Comparison of ENCODE assay signal across 8 cellular contexts in the genomic region with DNA sequence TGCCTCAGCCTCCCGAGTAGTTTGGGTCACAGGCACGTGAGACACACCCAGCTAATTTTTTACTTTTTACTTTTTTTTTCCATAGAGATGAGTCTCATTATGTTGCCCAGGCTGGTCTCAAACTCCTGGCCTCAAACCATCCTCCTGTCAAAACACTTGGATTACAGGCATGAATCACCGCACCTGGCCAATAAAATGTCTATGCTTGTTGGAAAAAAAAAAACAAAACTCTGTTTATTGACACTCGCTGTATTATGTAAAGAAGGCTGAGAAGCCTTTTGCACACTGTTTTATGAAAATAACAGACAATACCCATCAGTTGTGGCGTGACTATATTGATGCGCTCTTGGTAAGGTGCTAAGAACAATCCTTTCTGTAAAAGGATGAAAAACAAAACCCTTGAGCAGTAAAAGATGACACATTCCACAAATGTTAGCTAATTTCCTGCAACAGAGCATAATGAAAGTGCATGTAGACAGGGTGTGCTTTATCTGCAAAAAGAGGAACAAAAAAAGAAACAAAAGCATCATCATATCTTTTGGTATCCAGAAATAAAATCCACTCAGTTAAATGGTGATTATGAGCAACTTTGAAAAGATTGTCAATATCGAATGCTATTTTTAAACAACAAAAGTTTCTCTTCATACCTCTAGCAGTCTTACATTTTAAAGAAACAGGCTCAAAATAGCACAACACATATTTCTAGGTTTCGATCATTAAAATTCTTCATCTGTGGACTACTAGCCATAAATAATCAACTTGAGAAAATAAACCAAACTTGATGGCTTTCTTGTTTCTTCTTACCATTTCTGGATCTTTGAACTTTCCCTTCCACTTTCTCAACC.
DNase-seq lines count a peak whose midpoint lies in the region; ATAC-seq lines count a peak whose summit lies in the region.

No MANE protein-coding gene starts in this region.

- H3K9me3 Mint-ChIP-seq in stimulated activated effector memory CD8-positive, alpha-beta T cell treated with anti-CD3 and anti-CD28 coated beads, Interleukin-12 subunit alpha, Interleukin-12 subunit beta, amount 100 ng/mL, for 72 hours = no peaks in the 10 kb centered on the region

- DNase-seq in RPMI8226 = peak; percentile 14
- DNase-seq in stimulated activated effector memory CD8-positive, alpha-beta T cell treated with anti-CD3 and anti-CD28 coated beads, Interleukin-12 subunit alpha, Interleukin-12 subunit beta, amount 100 ng/mL, for 72 hours (ENCODE audit: low spot score in 2 of 2) = no peak
- no peak for DNase-seq in DMS79 (lab: John Stamatoyannopoulos, UW)
- DNase-seq in SHP77 (lab: John Stamatoyannopoulos, UW) = no peak
- no peak for DNase-seq in NCI-H2196 treated with DMSO at 0.1 percent for 48 hours (lab: John Stamatoyannopoulos, UW; ENCODE audit: unreplicated experiment)
- no peak for DNase-seq in NCI-H82 treated with DMSO at 0.1 percent for 48 hours (lab: John Stamatoyannopoulos, UW; ENCODE audit: unreplicated experiment)

- H3K4me1 Mint-ChIP-seq in stimulated activated effector memory CD8-positive, alpha-beta T cell treated with anti-CD3 and anti-CD28 coated beads, Interleukin-12 subunit alpha, Interleukin-12 subunit beta, amount 100 ng/mL, for 72 hours = no peaks in the 10 kb centered on the region

- no peak overlapping the region for H3K27ac Mint-ChIP-seq in stimulated activated effector memory CD8-positive, alpha-beta T cell treated with anti-CD3 and anti-CD28 coated beads, Interleukin-12 subunit alpha, Interleukin-12 subunit beta, amount 100 ng/mL, for 72 hours

- H3K4me3 Mint-ChIP-seq in stimulated activated effector memory CD8-positive, alpha-beta T cell treated with anti-CD3 and anti-CD28 coated beads, Interleukin-12 subunit alpha, Interleukin-12 subunit beta, amount 100 ng/mL, for 72 hours = no peak overlapping the region

- H3K36me3 Mint-ChIP-seq in stimulated activated effector memory CD8-positive, alpha-beta T cell treated with anti-CD3 and anti-CD28 coated beads, Interleukin-12 subunit alpha, Interleukin-12 subunit beta, amount 100 ng/mL, for 72 hours = no peaks in the 10 kb centered on the region

- ATAC-seq in GM19023 (IDR thresholded peaks at IDR 0.05; ENCODE audit: unreplicated experiment) = peak; percentile 58
- ATAC-seq in HG02981 (IDR thresholded peaks at IDR 0.05; ENCODE audit: unreplicated experiment) = peak; percentile 61
- ATAC-seq in stimulated activated effector memory CD8-positive, alpha-beta T cell treated with anti-CD3 and anti-CD28 coated beads, Interleukin-12 subunit alpha, Interleukin-12 subunit beta, amount 100 ng/mL, for 72 hours = peak; percentile 55
